In genomic region chr1:226737819-226738420, GRCh38 we compare ENCODE assay signal across 7 cellular contexts. TPM values are rescaled to one million over a fixed set of nuclear protein-coding genes. Genes with fewer than 3 reads are reported as not detected.
DNase-seq lines count a peak whose midpoint lies in the region; ATAC-seq and TF ChIP-seq lines count a peak whose summit lies in the region.

No MANE protein-coding gene starts in this region.

- no peaks in the 10 kb centered on the region for H3K9me3 ChIP-seq in right cardiac atrium (ENCODE audit: control insufficient read depth, low read length)

- WGBS in right cardiac atrium = under 1% methylated on average over 49 of the region's 49 CpGs

- TF ChIP-seq CTCF in GM13976 (IDR thresholded peaks at IDR 0.05; ENCODE audit: borderline replicate concordance, control extremely low read depth, extremely low read depth, insufficient read depth, missing control alignments) = no peak
- no peak for TF ChIP-seq CTCF in RWPE1 (conservative IDR thresholded peaks at IDR 0.05; ENCODE audit: low read depth)

- in situ Hi-C loops in GM13976 (cut with MboI; ENCODE audit: low sequenced_read_pairs, unreplicated experiment) = no loop called here

- CTCF ChIA-PET in RWPE1 (lab: Yijun Ruan, JAX) = interaction anchor here (0.7 to 1.9 kb wide), 5 partner anchors 53 to 566 kb away, joined by 3 to 9 read pairs (median 4); no protein-coding TSS in a partner anchor

- no peaks in the 10 kb centered on the region for H3K4me1 ChIP-seq in right cardiac atrium (ENCODE audit: control insufficient read depth, insufficient read depth, low read length)

- no peaks in the 10 kb centered on the region for H3K27me3 ChIP-seq in right cardiac atrium (ENCODE audit: control insufficient read depth, insufficient read depth)

- DNase-seq in GM13976 (ENCODE audit: low spot score) = peak; percentile 54
- DNase-seq in RWPE1 (ENCODE audit: low spot score) = peak; percentile 52
- peak; percentile 17 for DNase-seq in amniotic epithelial cell (ENCODE audit: low read depth)
- DNase-seq in right cardiac atrium = peak; percentile 50 to 80 (median 77)
- peak; percentile 35 to 91 (median 56) for DNase-seq in posterior cingulate gyrus
- no peak for DNase-seq in T1000 (lab: John Stamatoyannopoulos, UW)

- ATAC-seq in HG02852 (IDR thresholded peaks at IDR 0.05; ENCODE audit: unreplicated experiment) (peak; percentile 24), right cardiac atrium (peak; percentile 46 to 64)

- intact Hi-C loops in right cardiac atrium (cut with DNase I) (loop anchor here (2.0 to 10.0 kb wide), 5 partner anchors 84 to 106 kb away; no protein-coding TSS in a partner anchor), posterior cingulate gyrus (cut with DNase I) (loop anchor here (2.0 to 10.0 kb wide), 3 partner anchors 36 to 87 kb away; no protein-coding TSS in a partner anchor)

- H3K27ac ChIP-seq in RWPE1 (peak overlapping the region; percentile 79), right cardiac atrium (ENCODE audit: low read length) (peak overlapping the region; percentile 67)

- peak overlapping the region; percentile 90 for H3K4me3 ChIP-seq in right cardiac atrium (ENCODE audit: low read length)

- POLR2A ChIA-PET in RWPE1 (lab: Yijun Ruan, JAX; ENCODE audit: low non-redundant PET) = interaction anchor here (0.7 to 1.4 kb wide), 2 partner anchors 37 to 77 kb away, joined by 3 to 4 read pairs; no protein-coding TSS in a partner anchor

RNA-seq across cellular contexts. Expression of gene ITPKB, which starts 1.2 kb away (rescaled TPM):
- total RNA-seq in right cardiac atrium = 10 to 100 TPM in 2 of 4 donors, 1 to 10 TPM in 2; 9.6 to 15.4 (median 11.1) TPM
- 9.6 TPM for polyA plus RNA-seq in right cardiac atrium
